1 cellular context compared by ENCODE assay signal in the genomic region with DNA sequence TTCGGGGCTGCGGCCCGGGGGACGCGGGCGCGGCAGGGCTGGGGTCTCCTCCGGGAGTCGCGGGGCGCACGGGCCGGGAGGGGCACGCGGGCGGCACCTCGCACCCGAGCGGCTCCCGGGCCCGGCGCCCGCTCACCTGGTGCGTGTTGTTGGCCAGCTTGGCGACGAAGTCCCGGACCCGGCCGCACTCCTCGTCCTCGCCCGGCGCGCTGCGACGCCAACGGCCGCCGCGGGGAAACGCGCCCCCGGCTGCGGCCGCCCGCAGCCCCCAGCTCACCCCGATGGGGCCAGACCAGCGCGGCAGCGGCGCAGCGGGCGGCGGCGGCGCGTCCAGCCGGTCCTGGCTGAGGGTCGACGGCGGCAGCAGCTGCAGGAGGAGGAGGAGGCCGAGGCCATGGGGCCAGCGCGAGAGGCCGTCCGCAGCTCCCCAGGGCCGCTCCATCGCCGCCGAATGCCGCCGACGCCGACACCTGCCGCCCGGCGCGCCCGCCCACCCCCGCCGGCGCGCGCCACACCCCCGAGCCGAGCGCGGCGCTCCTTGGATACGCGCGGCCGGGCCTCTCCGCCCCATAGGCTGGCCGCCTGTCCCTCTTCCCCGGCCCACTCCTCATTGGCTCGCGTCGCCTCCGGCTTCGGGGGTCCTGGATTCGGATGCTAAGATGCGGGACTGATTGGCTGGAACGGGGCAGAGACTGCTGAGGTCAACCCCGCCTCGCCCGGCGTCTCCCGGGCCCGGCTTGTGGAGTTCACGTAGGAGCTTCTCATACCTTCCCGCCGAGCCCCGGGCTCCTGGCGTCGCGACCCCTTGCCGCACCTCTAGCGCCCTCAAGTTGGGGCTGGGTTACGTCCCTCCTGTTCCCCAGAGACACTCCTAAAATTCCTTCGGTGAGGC.
TF ChIP-seq lines count a peak whose summit lies in the region.

Gene SORT1 (minus strand): TSS at position 468 of the 892 bp plus-strand sequence. CDS start 26 bp downstream, at position 442.

TF ChIP-seq in HepG2, 621 proteins besides CTCF, POLR2A, EP300 and RAD21 (continued from another document and continues in another):
- TF ChIP-seq ZNF589 (CRISPR knock-in tag; conservative IDR thresholded peaks at IDR 0.05): no peak
- no peak for TF ChIP-seq HINFP (CRISPR knock-in tag; IDR thresholded peaks at IDR 0.05; ENCODE audit: low read depth)
- no peak for TF ChIP-seq ZMAT3 (CRISPR knock-in tag; conservative IDR thresholded peaks at IDR 0.05)
- TF ChIP-seq KDM6A (CRISPR knock-in tag; IDR thresholded peaks at IDR 0.05; ENCODE audit: low read depth): no peak
- TF ChIP-seq POGZ (CRISPR knock-in tag; IDR thresholded peaks at IDR 0.05): peak; percentile 35; the same call in 1 of the 2 replicates
- TF ChIP-seq FOXO1 (CRISPR knock-in tag; IDR thresholded peaks at IDR 0.05): peak; percentile 35; the same call in 1 of the 2 replicates
- TF ChIP-seq NR2F6 (IDR thresholded peaks at IDR 0.05): peak; percentile 29
- TF ChIP-seq NR2F6 (CRISPR knock-in tag; IDR thresholded peaks at IDR 0.05): peak; percentile 60; the same call in 1 of the 2 replicates
- no peak for TF ChIP-seq ZBTB21 (CRISPR knock-in tag; IDR thresholded peaks at IDR 0.05)
- no peak for TF ChIP-seq KDM1A (CRISPR knock-in tag; IDR thresholded peaks at IDR 0.05)
- 0 out of 2 replicates have a peak, but pooled peaks have one; percentile 42 for TF ChIP-seq AHR (CRISPR knock-in tag; IDR thresholded peaks at IDR 0.05)
- TF ChIP-seq NPAS2 (CRISPR knock-in tag; IDR thresholded peaks at IDR 0.05; ENCODE audit: borderline replicate concordance): no peak
- no peak for TF ChIP-seq MEF2D (CRISPR knock-in tag; IDR thresholded peaks at IDR 0.05)
- no peak for TF ChIP-seq ZSCAN25 (CRISPR knock-in tag; IDR thresholded peaks at IDR 0.05)
- TF ChIP-seq ZNF777 (CRISPR knock-in tag; IDR thresholded peaks at IDR 0.05): peak; percentile 64
- no peak for TF ChIP-seq FOXK2 (IDR thresholded peaks at IDR 0.05)
- TF ChIP-seq, protein P1, sequence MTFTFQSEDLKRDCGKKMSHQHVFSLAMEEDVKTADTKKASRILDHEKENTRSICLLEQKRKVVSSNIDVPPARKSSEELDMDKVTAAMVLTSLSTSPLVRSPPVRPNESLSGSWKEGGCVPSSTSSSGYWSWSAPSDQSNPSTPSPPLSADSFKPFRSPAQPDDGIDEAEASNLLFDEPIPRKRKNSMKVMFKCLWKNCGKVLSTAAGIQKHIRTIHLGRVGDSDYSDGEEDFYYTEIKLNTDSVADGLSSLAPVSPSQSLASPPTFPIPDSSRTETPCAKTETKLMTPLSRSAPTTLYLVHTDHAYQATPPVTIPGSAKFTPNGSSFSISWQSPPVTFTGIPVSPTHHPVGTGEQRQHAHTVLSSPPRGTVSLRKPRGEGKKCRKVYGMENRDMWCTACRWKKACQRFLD (CRISPR knock-in tag; IDR thresholded peaks at IDR 0.05; ENCODE audit: borderline replicate concordance): no peak
- TF ChIP-seq, protein P2, sequence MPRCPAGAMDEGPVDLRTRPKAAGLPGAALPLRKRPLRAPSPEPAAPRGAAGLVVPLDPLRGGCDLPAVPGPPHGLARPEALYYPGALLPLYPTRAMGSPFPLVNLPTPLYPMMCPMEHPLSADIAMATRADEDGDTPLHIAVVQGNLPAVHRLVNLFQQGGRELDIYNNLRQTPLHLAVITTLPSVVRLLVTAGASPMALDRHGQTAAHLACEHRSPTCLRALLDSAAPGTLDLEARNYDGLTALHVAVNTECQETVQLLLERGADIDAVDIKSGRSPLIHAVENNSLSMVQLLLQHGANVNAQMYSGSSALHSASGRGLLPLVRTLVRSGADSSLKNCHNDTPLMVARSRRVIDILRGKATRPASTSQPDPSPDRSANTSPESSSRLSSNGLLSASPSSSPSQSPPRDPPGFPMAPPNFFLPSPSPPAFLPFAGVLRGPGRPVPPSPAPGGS (CRISPR knock-in tag; IDR thresholded peaks at IDR 0.05): no peak; the same call in 1 of the 2 replicates
- TF ChIP-seq NFIC (IDR thresholded peaks at IDR 0.05; ENCODE audit: low read length): no peak
- TF ChIP-seq, protein P3, sequence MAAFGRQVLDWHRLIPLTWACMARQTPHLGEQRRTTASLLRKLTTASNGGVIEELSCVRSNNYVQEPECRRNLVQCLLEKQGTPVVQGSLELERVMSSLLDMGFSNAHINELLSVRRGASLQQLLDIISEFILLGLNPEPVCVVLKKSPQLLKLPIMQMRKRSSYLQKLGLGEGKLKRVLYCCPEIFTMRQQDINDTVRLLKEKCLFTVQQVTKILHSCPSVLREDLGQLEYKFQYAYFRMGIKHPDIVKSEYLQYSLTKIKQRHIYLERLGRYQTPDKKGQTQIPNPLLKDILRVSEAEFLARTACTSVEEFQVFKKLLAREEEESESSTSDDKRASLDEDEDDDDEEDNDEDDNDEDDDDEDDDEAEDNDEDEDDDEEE (CRISPR knock-in tag; IDR thresholded peaks at IDR 0.05): no peak
- peak; percentile 56; the same call in 1 of the 2 replicates for TF ChIP-seq ZNF639 (CRISPR knock-in tag; conservative IDR thresholded peaks at IDR 0.05)
- peak; percentile 69 for TF ChIP-seq KAT8 (CRISPR knock-in tag; IDR thresholded peaks at IDR 0.05)
- no peak for TF ChIP-seq CENPBD1 (CRISPR knock-in tag; IDR thresholded peaks at IDR 0.05; ENCODE audit: borderline replicate concordance, low read depth)
- TF ChIP-seq HOXD1 (CRISPR knock-in tag; IDR thresholded peaks at IDR 0.05): no peak
- TF ChIP-seq PBX2 (CRISPR knock-in tag; IDR thresholded peaks at IDR 0.05): peak; percentile 91
- peak; percentile 65 for TF ChIP-seq ASH2L (IDR thresholded peaks at IDR 0.05; ENCODE audit: insufficient read length, low read depth, low read length)
- no peak for TF ChIP-seq ZSCAN21 (CRISPR knock-in tag; IDR thresholded peaks at IDR 0.05; ENCODE audit: borderline replicate concordance)
- TF ChIP-seq CERS6 (CRISPR knock-in tag; IDR thresholded peaks at IDR 0.05): no peak
- TF ChIP-seq SPEN (CRISPR knock-in tag; IDR thresholded peaks at IDR 0.05; ENCODE audit: low read depth): peak; percentile 21; the same call in 1 of the 2 replicates
- TF ChIP-seq ELF4 (CRISPR knock-in tag; IDR thresholded peaks at IDR 0.05; ENCODE audit: borderline replicate concordance): no peak
- no peak for TF ChIP-seq NR2F2 (IDR thresholded peaks at IDR 0.05; ENCODE audit: borderline replicate concordance, low read depth)
- no peak for TF ChIP-seq ZNF883 (CRISPR knock-in tag; IDR thresholded peaks at IDR 0.05; ENCODE audit: not compliant biosample characterization)
- no peak for TF ChIP-seq MZF1 (CRISPR knock-in tag; IDR thresholded peaks at IDR 0.05; ENCODE audit: borderline replicate concordance)
- no peak for TF ChIP-seq DRAP1 (CRISPR knock-in tag; IDR thresholded peaks at IDR 0.05)
- no peak for TF ChIP-seq NFIB (CRISPR knock-in tag; IDR thresholded peaks at IDR 0.05; ENCODE audit: borderline replicate concordance)
- peak; percentile 73 for TF ChIP-seq HNRNPLL (IDR thresholded peaks at IDR 0.05; ENCODE audit: low read depth, low read length, poor library complexity, severe bottlenecking)
- no peak for TF ChIP-seq ETV6 (CRISPR knock-in tag; conservative IDR thresholded peaks at IDR 0.05)
- no peak for TF ChIP-seq HNRNPK (IDR thresholded peaks at IDR 0.05; ENCODE audit: low read depth, low read length, poor library complexity, severe bottlenecking)
- no peak for TF ChIP-seq ZNF737 (CRISPR knock-in tag; IDR thresholded peaks at IDR 0.05; ENCODE audit: borderline replicate concordance)
- TF ChIP-seq ZNF678 (CRISPR knock-in tag; IDR thresholded peaks at IDR 0.05): no peak
- no peak for TF ChIP-seq NBN (conservative IDR thresholded peaks at IDR 0.05)
- TF ChIP-seq KLF13 (CRISPR knock-in tag; IDR thresholded peaks at IDR 0.05): no peak
- TF ChIP-seq HDAC2 (CRISPR knock-in tag; IDR thresholded peaks at IDR 0.05): no peak; the same call in none of the 2 replicates
- TF ChIP-seq ZNF317 (CRISPR knock-in tag; IDR thresholded peaks at IDR 0.05): no peak
- no peak for TF ChIP-seq ZNF224 (CRISPR knock-in tag; IDR thresholded peaks at IDR 0.05)
- no peak for TF ChIP-seq SP140L (CRISPR knock-in tag; IDR thresholded peaks at IDR 0.05; ENCODE audit: borderline replicate concordance)
- TF ChIP-seq, protein P4, sequence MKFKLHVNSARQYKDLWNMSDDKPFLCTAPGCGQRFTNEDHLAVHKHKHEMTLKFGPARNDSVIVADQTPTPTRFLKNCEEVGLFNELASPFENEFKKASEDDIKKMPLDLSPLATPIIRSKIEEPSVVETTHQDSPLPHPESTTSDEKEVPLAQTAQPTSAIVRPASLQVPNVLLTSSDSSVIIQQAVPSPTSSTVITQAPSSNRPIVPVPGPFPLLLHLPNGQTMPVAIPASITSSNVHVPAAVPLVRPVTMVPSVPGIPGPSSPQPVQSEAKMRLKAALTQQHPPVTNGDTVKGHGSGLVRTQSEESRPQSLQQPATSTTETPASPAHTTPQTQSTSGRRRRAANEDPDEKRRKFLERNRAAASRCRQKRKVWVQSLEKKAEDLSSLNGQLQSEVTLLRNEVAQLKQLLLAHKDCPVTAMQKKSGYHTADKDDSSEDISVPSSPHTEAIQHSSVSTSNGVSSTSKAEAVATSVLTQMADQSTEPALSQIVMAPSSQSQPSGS (CRISPR knock-in tag; IDR thresholded peaks at IDR 0.05): peak; percentile 28; the same call in 1 of the 2 replicates
- no peak for TF ChIP-seq ZNF264 (CRISPR knock-in tag; IDR thresholded peaks at IDR 0.05)
- TF ChIP-seq NCOA5 (CRISPR knock-in tag; IDR thresholded peaks at IDR 0.05): no peak
- TF ChIP-seq SRSF4 (IDR thresholded peaks at IDR 0.05; ENCODE audit: low read depth, low read length, poor library complexity, severe bottlenecking): no peak
- no peak for TF ChIP-seq ZNF20 (CRISPR knock-in tag; IDR thresholded peaks at IDR 0.05)
- TF ChIP-seq ZNF30 (CRISPR knock-in tag; IDR thresholded peaks at IDR 0.05): no peak
- no peak for TF ChIP-seq PHB2 (IDR thresholded peaks at IDR 0.05; ENCODE audit: partially characterized antibody)
- no peak for TF ChIP-seq SRSF9 (IDR thresholded peaks at IDR 0.05; ENCODE audit: borderline replicate concordance, insufficient read depth, low read depth, low read length, poor library complexity, severe bottlenecking)
- TF ChIP-seq, protein P5, sequence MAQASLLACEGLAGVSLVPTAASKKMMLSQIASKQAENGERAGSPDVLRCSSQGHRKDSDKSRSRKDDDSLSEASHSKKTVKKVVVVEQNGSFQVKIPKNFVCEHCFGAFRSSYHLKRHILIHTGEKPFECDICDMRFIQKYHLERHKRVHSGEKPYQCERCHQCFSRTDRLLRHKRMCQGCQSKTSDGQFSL (CRISPR knock-in tag; IDR thresholded peaks at IDR 0.05): no peak
- TF ChIP-seq, protein P6, sequence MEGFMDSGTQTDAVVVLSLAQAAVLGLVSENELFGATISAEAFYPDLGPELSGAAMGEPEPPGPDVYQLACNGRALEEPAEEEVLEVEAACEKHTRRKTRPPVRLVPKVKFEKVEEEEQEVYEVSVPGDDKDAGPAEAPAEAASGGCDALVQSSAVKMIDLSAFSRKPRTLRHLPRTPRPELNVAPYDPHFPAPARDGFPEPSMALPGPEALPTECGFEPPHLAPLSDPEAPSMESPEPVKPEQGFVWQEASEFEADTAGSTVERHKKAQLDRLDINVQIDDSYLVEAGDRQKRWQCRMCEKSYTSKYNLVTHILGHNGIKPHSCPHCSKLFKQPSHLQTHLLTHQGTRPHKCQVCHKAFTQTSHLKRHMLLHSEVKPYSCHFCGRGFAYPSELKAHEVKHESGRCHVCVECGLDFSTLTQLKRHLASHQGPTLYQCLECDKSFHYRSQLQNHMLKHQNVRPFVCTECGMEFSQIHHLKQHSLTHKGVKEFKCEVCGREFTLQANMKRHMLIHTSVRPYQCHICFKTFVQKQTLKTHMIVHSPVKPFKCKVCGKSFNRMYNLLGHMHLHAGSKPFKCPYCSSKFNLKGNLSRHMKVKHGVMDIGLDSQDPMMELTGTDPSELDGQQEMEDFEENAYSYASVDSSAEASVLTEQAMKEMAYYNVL (CRISPR knock-in tag; IDR thresholded peaks at IDR 0.05; ENCODE audit: borderline replicate concordance): no peak
